In genomic region chr14:106741086-106741827, GRCh38 we compare ENCODE assay signal across 8 cellular contexts.
DNase-seq lines count a peak whose midpoint lies in the region; ATAC-seq and TF ChIP-seq lines count a peak whose summit lies in the region.
"Not testable (repeated sequence)": the region's sequence is repeated elsewhere in the genome, so short reads cannot be mapped to it uniquely, and the experiment has no call there.

No MANE protein-coding gene starts in this region.

- H3K18ac ChIP-seq in mesendoderm (ENCODE audit: low read length): not testable (repeated sequence)

- H3K4ac ChIP-seq in mesendoderm (ENCODE audit: low read depth, low read length): not testable (repeated sequence)

- not testable (repeated sequence) for H4K20me1 ChIP-seq in MM.1S (ENCODE audit: insufficient read depth, low read length)

- ATAC-seq in CD4-positive, CD25-positive, alpha-beta regulatory T cell (ENCODE audit: low read depth in 2 of 2): not testable (repeated sequence)
- ATAC-seq in GM18867 (IDR thresholded peaks at IDR 0.05; ENCODE audit: unreplicated experiment) (peak; percentile 73), GM21515 (IDR thresholded peaks at IDR 0.05; ENCODE audit: unreplicated experiment) (peak; percentile 59), HG03064 (IDR thresholded peaks at IDR 0.05; ENCODE audit: low read depth, unreplicated experiment) (peak; percentile 49), T-helper 17 cell (peak; percentile 59)

- H2BK5ac ChIP-seq in mesendoderm (ENCODE audit: low read length): not testable (repeated sequence)

- H3K36me3 ChIP-seq in CD4-positive, CD25-positive, alpha-beta regulatory T cell (ENCODE audit: control insufficient read depth, insufficient read depth, low read length); MM.1S (replicated peaks; ENCODE audit: insufficient read depth, low read length); mesendoderm (ENCODE audit: control insufficient read depth, insufficient read depth, low read length): not testable (repeated sequence)

- not testable (repeated sequence) for H3K79me1 ChIP-seq in mesendoderm (ENCODE audit: low read length)

- no CpG with 5 or more reads among the region's 16 CpGs for WGBS in mesendoderm (ENCODE audit: extremely low coverage, insufficient coverage, low lambda C conversion rate)

- not testable (repeated sequence) for H3K4me1 Mint-ChIP-seq in CD4-positive, CD25-positive, alpha-beta regulatory T cell
- peaks cover 27% of the 10 kb centered on the region for H3K4me1 Mint-ChIP-seq in T-helper 17 cell

- DNase-seq in CD4-positive, CD25-positive, alpha-beta regulatory T cell: peak in 2 of 3 donors; percentile 32 to 67
- DNase-seq in MM.1S (peak; percentile 5), T-helper 17 cell (peak in 1 of 3 donors; percentile 77), mesendoderm (peak; percentile 2)
- peak; percentile 5 for DNase-seq in activated naive CD4-positive, alpha-beta T cell treated with Interleukin-2 at 50 U/mL for 16 hours

- H3F3A ChIP-seq in MM.1S (ENCODE audit: insufficient read depth, low read length): not testable (repeated sequence)

- not testable (repeated sequence) for H4K8ac ChIP-seq in mesendoderm (ENCODE audit: low read depth, low read length)

- H3K4me3 ChIP-seq in CD4-positive, CD25-positive, alpha-beta regulatory T cell (ENCODE audit: low read depth, low read length); MM.1S (ENCODE audit: low read length); mesendoderm (ENCODE audit: low read length): not testable (repeated sequence)

- H2AFZ ChIP-seq in MM.1S (ENCODE audit: low read length): not testable (repeated sequence)

- H3K36me3 Mint-ChIP-seq in CD4-positive, CD25-positive, alpha-beta regulatory T cell; T-helper 17 cell (ENCODE audit: low read depth): not testable (repeated sequence)

- not testable (repeated sequence) for H3K23ac ChIP-seq in mesendoderm (ENCODE audit: low read length)

- not testable (repeated sequence) for H3K9ac ChIP-seq in MM.1S (ENCODE audit: low read length); mesendoderm (ENCODE audit: low read length)

- not testable (repeated sequence) for H2AK5ac ChIP-seq in mesendoderm (ENCODE audit: low read length)

- H3K27me3 ChIP-seq in CD4-positive, CD25-positive, alpha-beta regulatory T cell (ENCODE audit: control insufficient read depth, insufficient read depth, low read length); MM.1S (replicated peaks; ENCODE audit: insufficient read depth, low read length); mesendoderm (ENCODE audit: insufficient read depth, low read length, poor library complexity): not testable (repeated sequence)

- not testable (repeated sequence) for H3K4me1 ChIP-seq in CD4-positive, CD25-positive, alpha-beta regulatory T cell (ENCODE audit: control insufficient read depth, insufficient read depth, low read length, poor library complexity, severe bottlenecking); MM.1S (ENCODE audit: low read length); mesendoderm (ENCODE audit: control insufficient read depth, low read depth, low read length)

- not testable (repeated sequence) for H4K5ac ChIP-seq in mesendoderm (ENCODE audit: low read length)

- H3K27ac ChIP-seq in CD4-positive, CD25-positive, alpha-beta regulatory T cell (ENCODE audit: insufficient read depth, low read length, poor library complexity, severe bottlenecking); MM.1S (ENCODE audit: low read length); mesendoderm (ENCODE audit: low read depth, low read length): not testable (repeated sequence)

- not testable (repeated sequence) for H3K9me3 ChIP-seq in CD4-positive, CD25-positive, alpha-beta regulatory T cell (ENCODE audit: control insufficient read depth in 2 of 2, low read length in 2 of 2); MM.1S (replicated peaks; ENCODE audit: insufficient read depth, low read length); T-helper 17 cell (ENCODE audit: control insufficient read depth, low read length, poor library complexity, severe bottlenecking)

- not testable (repeated sequence) for H3K9me2 ChIP-seq in MM.1S (replicated peaks; ENCODE audit: insufficient read depth, low read length)

- H3K79me2 ChIP-seq in MM.1S (ENCODE audit: low read length); mesendoderm (ENCODE audit: control insufficient read depth, insufficient read depth, low read length): not testable (repeated sequence)

- not testable (repeated sequence) for H2BK120ac ChIP-seq in mesendoderm (ENCODE audit: low read depth, low read length)

- TF ChIP-seq CTCF in MM.1S (IDR thresholded peaks at IDR 0.05; ENCODE audit: low read length): 0 out of 2 replicates have a peak, but pooled peaks have one; percentile 6

- not testable (repeated sequence) for H2BK15ac ChIP-seq in mesendoderm (replicated peaks; ENCODE audit: low read depth)

- not testable (repeated sequence) for H3K4me2 ChIP-seq in MM.1S (ENCODE audit: low read depth, low read length); mesendoderm (ENCODE audit: low read length)

- H3K4me3 Mint-ChIP-seq in CD4-positive, CD25-positive, alpha-beta regulatory T cell: not testable (repeated sequence)
- H3K4me3 Mint-ChIP-seq in T-helper 17 cell: peak overlapping the region; percentile 47

- H3K56ac ChIP-seq in mesendoderm (ENCODE audit: low read length): not testable (repeated sequence)

- H3K9me3 Mint-ChIP-seq in CD4-positive, CD25-positive, alpha-beta regulatory T cell: not testable (repeated sequence)

- H3K27me3 Mint-ChIP-seq in CD4-positive, CD25-positive, alpha-beta regulatory T cell; T-helper 17 cell: not testable (repeated sequence)

- H3K27ac Mint-ChIP-seq in CD4-positive, CD25-positive, alpha-beta regulatory T cell: not testable (repeated sequence)
- peak overlapping the region; percentile 81 for H3K27ac Mint-ChIP-seq in T-helper 17 cell
